In the genomic region with DNA sequence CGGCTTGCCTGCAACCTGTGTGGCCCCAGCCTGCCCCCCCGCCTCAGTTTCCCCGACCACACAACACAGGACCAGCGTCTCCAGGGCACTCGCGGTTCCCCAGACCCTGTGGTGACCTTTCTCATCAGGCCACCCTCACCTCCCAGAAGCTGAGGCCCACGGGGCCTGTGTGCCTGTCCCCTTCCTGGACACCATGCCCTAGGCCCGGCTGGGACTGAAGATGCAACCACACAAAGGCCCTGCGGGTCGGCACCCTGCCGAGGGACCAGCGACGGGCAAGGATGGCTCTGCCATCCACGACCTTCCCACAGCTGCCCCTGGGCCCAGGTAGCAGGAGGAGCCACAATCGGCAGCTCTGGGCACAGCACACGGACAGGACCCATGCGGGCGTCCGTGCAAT, we compare ENCODE assay signal across 8 cellular contexts.
"Had no signal": no experiment of that assay in that cellular context is flagged by ENCODE, and none has a peak within 500 bp of the region (broad histone marks: within the 10 kb centered on the region; RNA-seq: fewer than 3 reads in every experiment).

No MANE protein-coding gene starts in this region.

- DNase-seq: GDM1, GF-D8 had no signal

- H3K4me3 ChIP-seq: GM12878 had no signal

- ATAC-seq: GM12878 had no signal

- FAIRE-seq: G401.6, GM12878, GM12891, GM12892, GM18507, GM19239 had no signal
